Comparison of ENCODE assay signal across 12 cellular contexts in genomic region chr1:240687820-240688219, GRCh38.
A peak's percentile ranks its signal among the peaks of the same experiment; 100 is the strongest.
DNase-seq lines count a peak whose midpoint lies in the region; ATAC-seq and TF ChIP-seq lines count a peak whose summit lies in the region.
"Had no signal": no experiment of that assay in that cellular context is flagged by ENCODE, and none has a peak within 500 bp of the region (broad histone marks: within the 10 kb centered on the region; RNA-seq: fewer than 3 reads in every experiment).

No MANE protein-coding gene starts in this region.

- no peaks in the 10 kb centered on the region for H3K27me3 ChIP-seq in BE2C
- H3K27me3 ChIP-seq: pancreas had no signal

- H3K4me3 ChIP-seq in GM12865 (ENCODE audit: low read depth, low read length) = no peak overlapping the region
- no peak overlapping the region for H3K4me3 ChIP-seq in BE2C (ENCODE audit: low read depth, low read length)
- H3K4me3 ChIP-seq: pancreas, PC-9 had no signal

- H3K36me3 Mint-ChIP-seq in central memory CD8-positive, alpha-beta T cell (ENCODE audit: insufficient read depth) = no peaks in the 10 kb centered on the region
- H3K36me3 Mint-ChIP-seq: stimulated activated naive B cell treated with anti-CD40 and anti-IgM and Interleukin-4, amounts not matched to agents 10 μg/mL and 1 μg/mL and 100 μg/mL, for 72 hours had no signal

- H3K4me1 ChIP-seq in BE2C = no peaks in the 10 kb centered on the region; the same call in 1 of the 2 replicates
- H3K4me1 ChIP-seq: pancreas had no signal

- H3K9me3 ChIP-seq in BE2C = no peaks in the 10 kb centered on the region
- H3K9me3 ChIP-seq: Caco-2, pancreas had no signal

- peaks cover 2% of the 10 kb centered on the region for H3K9me3 Mint-ChIP-seq in central memory CD8-positive, alpha-beta T cell

- no peaks in the 10 kb centered on the region for H3K4me1 Mint-ChIP-seq in central memory CD8-positive, alpha-beta T cell
- H3K4me1 Mint-ChIP-seq: stimulated activated naive B cell treated with anti-CD40 and anti-IgM and Interleukin-4, amounts not matched to agents 10 μg/mL and 1 μg/mL and 100 μg/mL, for 72 hours had no signal

- ATAC-seq in GM18909 (IDR thresholded peaks at IDR 0.05; ENCODE audit: poor library complexity, unreplicated experiment) (peak; percentile 81), HG03521 (IDR thresholded peaks at IDR 0.05; ENCODE audit: unreplicated experiment) (peak; percentile 61), HG02798 (IDR thresholded peaks at IDR 0.05; ENCODE audit: poor library complexity, unreplicated experiment) (no peak)
- ATAC-seq in central memory CD8-positive, alpha-beta T cell (replicated peaks; ENCODE audit: extremely low read depth, poor library complexity, severe bottlenecking) = peak; percentile 49
- ATAC-seq: pancreas had no signal

- H3K4me3 Mint-ChIP-seq in central memory CD8-positive, alpha-beta T cell = no peak overlapping the region
- H3K4me3 Mint-ChIP-seq: stimulated activated naive B cell treated with anti-CD40 and anti-IgM and Interleukin-4, amounts not matched to agents 10 μg/mL and 1 μg/mL and 100 μg/mL, for 72 hours had no signal

- DNase-seq in GM12865 (ENCODE audit: low read depth) (peak; percentile 5), BE2C (no peak), ecto neural progenitor cell (ENCODE audit: low spot score) (no peak)
- DNase-seq in central memory CD8-positive, alpha-beta T cell (ENCODE audit: low spot score in 2 of 2) = no peak
- DNase-seq: NCI-H1694 treated with DMSO at 0.1 percent for 48 hours; pancreas; stimulated activated naive B cell treated with anti-CD40 and anti-IgM and Interleukin-4, amounts not matched to agents 10 μg/mL and 1 μg/mL and 100 μg/mL, for 72 hours had no signal

- no peak for TF ChIP-seq CTCF in GM12865 (IDR thresholded peaks at IDR 0.05; ENCODE audit: insufficient read depth, low read depth, low read length, missing control alignments)
- TF ChIP-seq CTCF in BE2C (IDR thresholded peaks at IDR 0.05; ENCODE audit: low read depth, low read length) = no peak

- no peaks in the 10 kb centered on the region for H3K27me3 Mint-ChIP-seq in central memory CD8-positive, alpha-beta T cell
- H3K27me3 Mint-ChIP-seq: stimulated activated naive B cell treated with anti-CD40 and anti-IgM and Interleukin-4, amounts not matched to agents 10 μg/mL and 1 μg/mL and 100 μg/mL, for 72 hours had no signal

- no peaks in the 10 kb centered on the region for H3K36me3 ChIP-seq in BE2C
- H3K36me3 ChIP-seq: pancreas had no signal

- no peak overlapping the region for H3K27ac Mint-ChIP-seq in central memory CD8-positive, alpha-beta T cell (ENCODE audit: low read depth)
- H3K27ac Mint-ChIP-seq: stimulated activated naive B cell treated with anti-CD40 and anti-IgM and Interleukin-4, amounts not matched to agents 10 μg/mL and 1 μg/mL and 100 μg/mL, for 72 hours had no signal
